22 cellular contexts compared by ENCODE assay signal in the genomic region with DNA sequence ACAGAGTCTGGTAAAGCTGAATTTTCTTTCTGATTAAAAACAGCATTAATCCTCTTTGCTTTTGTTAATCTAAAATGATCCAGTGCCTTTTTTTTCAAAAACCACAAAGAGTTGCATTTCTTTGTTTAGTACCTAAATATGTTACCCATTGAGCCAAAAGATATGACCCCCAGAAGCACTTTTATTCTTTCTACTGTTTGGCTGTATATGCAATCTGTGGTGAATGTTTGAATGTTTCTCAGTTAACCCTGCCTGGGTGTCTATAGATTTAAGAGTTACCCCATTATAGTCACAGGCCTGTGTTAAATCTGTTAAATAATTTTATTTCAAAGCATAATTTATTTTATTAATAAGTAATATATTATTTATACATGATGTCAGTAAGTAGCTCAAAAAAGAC.
"Had no signal": no experiment of that assay in that cellular context is flagged by ENCODE, and none has a peak within 500 bp of the region (broad histone marks: within the 10 kb centered on the region; RNA-seq: fewer than 3 reads in every experiment).

No MANE protein-coding gene starts in this region.

- FAIRE-seq: endothelial cell of umbilical vein, islet of Langerhans had no signal

- H3K27ac ChIP-seq: cardiac muscle cell, esophagus muscularis mucosa, pancreas, sigmoid colon, upper lobe of right lung had no signal

- H3K9me3 Mint-ChIP-seq: activated naive CD4-positive, alpha-beta T cell treated with anti-CD3 and anti-CD28 coated beads, Interleukin-2, amount 50 U/mL, for 72 hours had no signal

- H3K4me1 ChIP-seq: esophagus muscularis mucosa, pancreas, sigmoid colon, upper lobe of right lung had no signal

- H3K4me3 Mint-ChIP-seq: activated CD4-positive, alpha-beta T cell treated with anti-CD3 and anti-CD28 coated beads, Interleukin-2, amount 10 ng/mL, durations not matched to agents 7 days and 5 days; activated T-helper 1 cell treated with anti-CD3 and anti-CD28 coated beads, Interleukin-12 subunit alpha, Interleukin-12 subunit beta, Interleukin-2, Interleukin-4 antibody, amounts not matched to agents 30 ng/mL and 10 ng/mL and 1 ng/mL, durations not matched to agents 14 hours and 24 hours and 36 hours; dendritic cell treated with granulocyte-macrophage colony-stimulating factor and Interleukin-4, amounts not matched to agents 40 ng/mL and 50 ng/mL, for 4 days; naive B cell; stimulated activated naive B cell treated with anti-CD40 and anti-IgM and Interleukin-4, amounts not matched to agents 10 μg/mL and 1 μg/mL and 100 μg/mL, for 72 hours had no signal

- H3K36me3 ChIP-seq: cardiac muscle cell, esophagus muscularis mucosa, pancreas, sigmoid colon, upper lobe of right lung had no signal

- DNase-seq: activated CD4-positive, alpha-beta T cell treated with anti-CD3 and anti-CD28 coated beads, Interleukin-2, amount 10 ng/mL, durations not matched to agents 7 days and 5 days; activated CD4-positive, CD25-positive, alpha-beta regulatory T cell; activated CD8-positive, alpha-beta memory T cell treated with anti-CD3 and anti-CD28 coated beads for 24 hours; activated gamma-delta T cell treated with Interleukin-2 at 50 U/mL for 16 hours; amygdala; effector memory CD4-positive, alpha-beta T cell; left cardiac atrium; mesenchymal stem cell; mucosa of descending colon; naive B cell; pancreas; sigmoid colon; stimulated activated naive B cell treated with anti-CD40 and anti-IgM and Interleukin-4, amounts not matched to agents 10 μg/mL and 1 μg/mL and 100 μg/mL, for 72 hours; T-helper 9 cell; upper lobe of right lung had no signal

- ATAC-seq: activated naive CD4-positive, alpha-beta T cell treated with anti-CD3 and anti-CD28 coated beads, Interleukin-2, amount 50 U/mL, for 72 hours; left cardiac atrium; mucosa of descending colon; pancreas; stimulated activated naive B cell treated with anti-CD40 and anti-IgM and Interleukin-4, amounts not matched to agents 10 μg/mL and 1 μg/mL and 100 μg/mL, for 72 hours; upper lobe of right lung had no signal

- H3K27ac Mint-ChIP-seq: activated CD4-positive, alpha-beta T cell treated with anti-CD3 and anti-CD28 coated beads, Interleukin-2, amount 10 ng/mL, durations not matched to agents 7 days and 5 days; activated naive CD4-positive, alpha-beta T cell treated with anti-CD3 and anti-CD28 coated beads, Interleukin-2, amount 50 U/mL, for 72 hours; activated T-helper 1 cell treated with anti-CD3 and anti-CD28 coated beads, Interleukin-12 subunit alpha, Interleukin-12 subunit beta, Interleukin-2, Interleukin-4 antibody, amounts not matched to agents 30 ng/mL and 10 ng/mL and 1 ng/mL, durations not matched to agents 14 hours and 24 hours and 36 hours; dendritic cell treated with granulocyte-macrophage colony-stimulating factor and Interleukin-4, amounts not matched to agents 40 ng/mL and 50 ng/mL, for 4 days; stimulated activated naive B cell treated with anti-CD40 and anti-IgM and Interleukin-4, amounts not matched to agents 10 μg/mL and 1 μg/mL and 100 μg/mL, for 72 hours had no signal

- H3K27me3 Mint-ChIP-seq: activated CD4-positive, alpha-beta T cell treated with anti-CD3 and anti-CD28 coated beads, Interleukin-2, amount 10 ng/mL, durations not matched to agents 7 days and 5 days; dendritic cell treated with granulocyte-macrophage colony-stimulating factor and Interleukin-4, amounts not matched to agents 40 ng/mL and 50 ng/mL, for 4 days; naive B cell; stimulated activated naive B cell treated with anti-CD40 and anti-IgM and Interleukin-4, amounts not matched to agents 10 μg/mL and 1 μg/mL and 100 μg/mL, for 72 hours had no signal

- H3K27me3 ChIP-seq: cardiac muscle cell, esophagus muscularis mucosa, pancreas, sigmoid colon, upper lobe of right lung had no signal

- H3K4me3 ChIP-seq: cardiac muscle cell, esophagus muscularis mucosa, mucosa of descending colon, pancreas, sigmoid colon, upper lobe of right lung had no signal

- H3K9me3 ChIP-seq: esophagus muscularis mucosa, mucosa of descending colon, pancreas, sigmoid colon, upper lobe of right lung had no signal
